15 cellular contexts compared by ENCODE assay signal in the genomic region with DNA sequence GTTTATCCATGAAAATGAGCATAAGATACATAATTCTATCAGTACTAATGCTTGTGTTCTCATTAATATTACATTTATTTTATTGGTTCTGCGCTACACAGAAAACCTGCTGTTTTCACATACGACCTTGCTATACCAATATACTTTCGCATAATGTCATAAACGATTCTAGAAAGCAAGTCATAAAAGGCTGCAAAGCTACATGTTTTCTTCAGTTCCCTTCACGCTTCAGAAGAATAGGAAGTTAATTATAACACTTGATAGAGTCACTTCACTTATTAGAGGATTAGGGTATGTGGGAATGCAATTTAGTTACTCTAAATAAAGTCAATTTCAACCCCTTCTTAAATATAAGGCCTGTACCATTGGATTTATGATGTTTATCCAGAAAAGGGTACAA.
DNase-seq lines count a peak whose midpoint lies in the region; ATAC-seq and TF ChIP-seq lines count a peak whose summit lies in the region.
"Had no signal": no experiment of that assay in that cellular context is flagged by ENCODE, and none has a peak within 500 bp of the region (broad histone marks: within the 10 kb centered on the region; RNA-seq: fewer than 3 reads in every experiment).

No MANE protein-coding gene starts in this region.

- no peak overlapping the region for H3K4me3 Mint-ChIP-seq in stimulated activated naive B cell treated with anti-CD40 and anti-IgM and Interleukin-4, amounts not matched to agents 10 μg/mL and 1 μg/mL and 100 μg/mL, for 72 hours
- H3K4me3 Mint-ChIP-seq: activated naive CD8-positive, alpha-beta T cell treated with anti-CD3 and anti-CD28 coated beads, Interleukin-2, amount 10 ng/mL, durations not matched to agents 7 days and 5 days; CD8-positive, alpha-beta memory T cell; WTC11 had no signal

- H3K4me3 ChIP-seq in coronary artery = no peak overlapping the region
- H3K4me3 ChIP-seq: mucosa of descending colon, suprapubic skin had no signal

- H3K4me1 Mint-ChIP-seq in stimulated activated naive B cell treated with anti-CD40 and anti-IgM and Interleukin-4, amounts not matched to agents 10 μg/mL and 1 μg/mL and 100 μg/mL, for 72 hours = peaks cover 17 to 46% of the 10 kb centered on the region in 2 donors
- H3K4me1 Mint-ChIP-seq: WTC11 had no signal

- DNase-seq in stimulated activated naive B cell treated with anti-CD40 and anti-IgM and Interleukin-4, amounts not matched to agents 10 μg/mL and 1 μg/mL and 100 μg/mL, for 72 hours = no peak
- DNase-seq in coronary artery (ENCODE audit: low spot score) (no peak), HPDE6-E6E7 (ENCODE audit: extremely low spot score) (no peak), NCI-H1436 (lab: John Stamatoyannopoulos, UW) (no peak)
- DNase-seq: activated naive CD8-positive, alpha-beta T cell treated with anti-CD3 and anti-CD28 coated beads, Interleukin-2, amount 10 ng/mL, durations not matched to agents 7 days and 5 days; activated T-cell treated with anti-CD3 and anti-CD28 coated beads for 4 hours; CD8-positive, alpha-beta memory T cell; islet precursor cell; mucosa of descending colon had no signal

- no peaks in the 10 kb centered on the region for H3K9me3 Mint-ChIP-seq in stimulated activated naive B cell treated with anti-CD40 and anti-IgM and Interleukin-4, amounts not matched to agents 10 μg/mL and 1 μg/mL and 100 μg/mL, for 72 hours
- H3K9me3 Mint-ChIP-seq: activated naive CD8-positive, alpha-beta T cell treated with anti-CD3 and anti-CD28 coated beads, Interleukin-2, amount 10 ng/mL, durations not matched to agents 7 days and 5 days; CD8-positive, alpha-beta memory T cell; WTC11 had no signal

- ATAC-seq in GM18907 (IDR thresholded peaks at IDR 0.05; ENCODE audit: unreplicated experiment) (peak; percentile 77), GM21737 (IDR thresholded peaks at IDR 0.05; ENCODE audit: unreplicated experiment) (peak; percentile 74), HG03196 (IDR thresholded peaks at IDR 0.05; ENCODE audit: unreplicated experiment) (peak; percentile 56)
- ATAC-seq in stimulated activated naive B cell treated with anti-CD40 and anti-IgM and Interleukin-4, amounts not matched to agents 10 μg/mL and 1 μg/mL and 100 μg/mL, for 72 hours (replicated peaks) = peak; percentile 93 to 95
- ATAC-seq: mucosa of descending colon, WTC11 had no signal

- H3K27ac Mint-ChIP-seq in stimulated activated naive B cell treated with anti-CD40 and anti-IgM and Interleukin-4, amounts not matched to agents 10 μg/mL and 1 μg/mL and 100 μg/mL, for 72 hours = no peak overlapping the region
- H3K27ac Mint-ChIP-seq: activated naive CD8-positive, alpha-beta T cell treated with anti-CD3 and anti-CD28 coated beads, Interleukin-2, amount 10 ng/mL, durations not matched to agents 7 days and 5 days; WTC11 had no signal

- no peak overlapping the region for H3K27ac ChIP-seq in coronary artery
- H3K27ac ChIP-seq: parathyroid adenoma, suprapubic skin had no signal

- TF ChIP-seq CTCF in coronary artery (IDR thresholded peaks at IDR 0.05) = no peak

- no peaks in the 10 kb centered on the region for H3K27me3 Mint-ChIP-seq in stimulated activated naive B cell treated with anti-CD40 and anti-IgM and Interleukin-4, amounts not matched to agents 10 μg/mL and 1 μg/mL and 100 μg/mL, for 72 hours
- H3K27me3 Mint-ChIP-seq: activated naive CD8-positive, alpha-beta T cell treated with anti-CD3 and anti-CD28 coated beads, Interleukin-2, amount 10 ng/mL, durations not matched to agents 7 days and 5 days; CD8-positive, alpha-beta memory T cell had no signal

- H3K36me3 Mint-ChIP-seq in stimulated activated naive B cell treated with anti-CD40 and anti-IgM and Interleukin-4, amounts not matched to agents 10 μg/mL and 1 μg/mL and 100 μg/mL, for 72 hours = peaks cover 12 to 44% of the 10 kb centered on the region in 2 donors
